In genomic region chr10:28236641-28237040, GRCh38 we compare ENCODE assay signal across 29 cellular contexts.
"Had no signal": no experiment of that assay in that cellular context is flagged by ENCODE, and none has a peak within 500 bp of the region (broad histone marks: within the 10 kb centered on the region; RNA-seq: fewer than 3 reads in every experiment).

No MANE protein-coding gene starts in this region.

- H3K4me2 ChIP-seq: smooth muscle cell had no signal

- H3K4me3 ChIP-seq: dorsolateral prefrontal cortex, gastroesophageal sphincter, heart right ventricle, lung, prostate gland, right atrium auricular region, smooth muscle cell, suprapubic skin, transverse colon, upper lobe of right lung, uterus had no signal

- H3K27me3 Mint-ChIP-seq: memory B cell; stimulated activated naive CD8-positive, alpha-beta T cell treated with anti-CD3 and anti-CD28 coated beads, Interleukin-15, amount 100 ng/mL, for 72 hours had no signal

- H3K4me3 Mint-ChIP-seq: immature natural killer cell; memory B cell; natural killer cell; stimulated activated naive CD8-positive, alpha-beta T cell treated with anti-CD3 and anti-CD28 coated beads, Interleukin-15, amount 100 ng/mL, for 72 hours had no signal

- H2AFZ ChIP-seq: parathyroid adenoma had no signal

- H3K9me3 ChIP-seq: gastroesophageal sphincter, heart right ventricle, neutrophil, prostate gland, right atrium auricular region, suprapubic skin, transverse colon, upper lobe of right lung, uterus had no signal

- H3K9me3 Mint-ChIP-seq: immature natural killer cell; memory B cell; natural killer cell; stimulated activated naive CD8-positive, alpha-beta T cell treated with anti-CD3 and anti-CD28 coated beads, Interleukin-15, amount 100 ng/mL, for 72 hours had no signal

- FAIRE-seq: colon, keratinocyte had no signal

- H3K4me1 ChIP-seq: foreskin keratinocyte, parathyroid adenoma, prostate gland, right atrium auricular region, suprapubic skin, upper lobe of right lung, uterus had no signal

- H3K9ac ChIP-seq: parathyroid adenoma had no signal

- ATAC-seq: foreskin keratinocyte; gastroesophageal sphincter; heart right ventricle; left lobe of liver; natural killer cell; sciatic nerve; stimulated activated naive CD8-positive, alpha-beta T cell treated with anti-CD3 and anti-CD28 coated beads, Interleukin-15, amount 100 ng/mL, for 72 hours; upper lobe of right lung had no signal

- H3K79me2 ChIP-seq: parathyroid adenoma had no signal

- H3K27ac Mint-ChIP-seq: immature natural killer cell; memory B cell; natural killer cell; stimulated activated naive CD8-positive, alpha-beta T cell treated with anti-CD3 and anti-CD28 coated beads, Interleukin-15, amount 100 ng/mL, for 72 hours had no signal

- H3K27me3 ChIP-seq: foreskin keratinocyte, gastroesophageal sphincter, heart right ventricle, neutrophil, right atrium auricular region, suprapubic skin, transverse colon, upper lobe of right lung, uterus had no signal

- DNase-seq: dorsolateral prefrontal cortex; effector CD4-positive, alpha-beta T cell; foreskin keratinocyte; heart right ventricle; hippocampal formation; immature natural killer cell; natural killer cell; stimulated activated CD4-positive, alpha-beta T cell treated with anti-CD3 and anti-CD28 coated beads, Interleukin-12 subunit alpha, Interleukin-12 subunit beta, amount 100 ng/mL, for 4 hours; stimulated activated CD4-positive, alpha-beta T cell treated with anti-CD3 and anti-CD28 coated beads, Interleukin-1b, Interleukin-23, amount 100 ng/mL, for 48 hours; stimulated activated CD4-positive, alpha-beta T cell treated with anti-CD3 and anti-CD28 coated beads, Interleukin-4, amount 100 ng/mL, for 1 hour; stimulated activated CD8-positive, alpha-beta memory T cell treated with anti-CD3 and anti-CD28 coated beads, Interleukin-4, amount 100 ng/mL, for 48 hours; stimulated activated naive CD4-positive, alpha-beta T cell; stimulated activated naive CD8-positive, alpha-beta T cell treated with anti-CD3 and anti-CD28 coated beads, Interleukin-15, amount 100 ng/mL, for 72 hours; transverse colon; upper lobe of right lung; uterus had no signal

- H3K36me3 Mint-ChIP-seq: natural killer cell had no signal

- H3K27ac ChIP-seq: dorsolateral prefrontal cortex, foreskin keratinocyte, gastroesophageal sphincter, heart right ventricle, neutrophil, parathyroid adenoma, prostate gland, right atrium auricular region, suprapubic skin, transverse colon, upper lobe of right lung, uterus had no signal

- H3K36me3 ChIP-seq: prostate gland, right atrium auricular region, suprapubic skin, upper lobe of right lung, uterus had no signal
